10 cellular contexts compared by ENCODE assay signal in genomic region chr17:7232114-7232513, GRCh38. TPM values are rescaled to one million over a fixed set of nuclear protein-coding genes. Genes with fewer than 3 reads are reported as not detected.
A peak's percentile ranks its signal among the peaks of the same experiment; 100 is the strongest.
DNase-seq lines count a peak whose midpoint lies in the region; ATAC-seq and TF ChIP-seq lines count a peak whose summit lies in the region.
"Had no signal": no experiment of that assay in that cellular context is flagged by ENCODE, and none has a peak within 500 bp of the region (broad histone marks: within the 10 kb centered on the region; RNA-seq: fewer than 3 reads in every experiment).

No MANE protein-coding gene starts in this region.

- H3K27me3 Mint-ChIP-seq in activated CD8-positive, alpha-beta memory T cell treated with anti-CD3 and anti-CD28 coated beads, Interleukin-2, amount 10 ng/mL, durations not matched to agents 7 days and 5 days = no peaks in the 10 kb centered on the region
- no peaks in the 10 kb centered on the region for H3K27me3 Mint-ChIP-seq in T-helper 17 cell

- peak overlapping the region; percentile 11 for H3K4me3 ChIP-seq in fibroblast of mammary gland (ENCODE audit: control insufficient read depth, low read depth, low read length)
- H3K4me3 ChIP-seq in skeletal muscle satellite cell (ENCODE audit: low read length) = peak overlapping the region; percentile 26
- H3K4me3 ChIP-seq in Peyer's patch = no peak overlapping the region

- H3K9ac ChIP-seq in skeletal muscle satellite cell (ENCODE audit: low read depth, low read length) = no peak overlapping the region

- no peaks in the 10 kb centered on the region for H3K9me3 Mint-ChIP-seq in activated CD8-positive, alpha-beta memory T cell treated with anti-CD3 and anti-CD28 coated beads, Interleukin-2, amount 10 ng/mL, durations not matched to agents 7 days and 5 days (ENCODE audit: low read depth)

- peaks cover 40% of the 10 kb centered on the region for H3K36me3 Mint-ChIP-seq in activated CD8-positive, alpha-beta memory T cell treated with anti-CD3 and anti-CD28 coated beads, Interleukin-2, amount 10 ng/mL, durations not matched to agents 7 days and 5 days
- peaks cover 8% of the 10 kb centered on the region for H3K36me3 Mint-ChIP-seq in T-helper 17 cell (ENCODE audit: low read depth)

- H3K9me3 ChIP-seq in T-helper 17 cell (ENCODE audit: control insufficient read depth, low read length, poor library complexity, severe bottlenecking) = no peaks in the 10 kb centered on the region
- H3K9me3 ChIP-seq in skeletal muscle satellite cell (replicated peaks; ENCODE audit: low read length) = no peaks in the 10 kb centered on the region
- H3K9me3 ChIP-seq in Peyer's patch = no peaks in the 10 kb centered on the region
- H3K9me3 ChIP-seq: gastroesophageal sphincter, MG63 had no signal

- H3K4me2 ChIP-seq in skeletal muscle satellite cell (ENCODE audit: low read length) = peak overlapping the region; percentile 84

- CTCF ChIA-PET in activated CD8-positive, alpha-beta memory T cell treated with anti-CD3 and anti-CD28 coated beads, Interleukin-2, amount 10 ng/mL, durations not matched to agents 7 days and 5 days (lab: Charles Lee) = interaction anchor here (1.1 to 2.0 kb wide), 2 partner anchors 11 to 13 kb away, joined by 3 to 11 read pairs; partner anchors contain the start of genes ACADVL and DLG4

- H3K4me1 ChIP-seq in skeletal muscle satellite cell (ENCODE audit: control insufficient read depth, insufficient read depth, low read length) = peaks cover 40% of the 10 kb centered on the region
- H3K4me1 ChIP-seq in Peyer's patch = peaks cover 0 to 36% (median 11%) of the 10 kb centered on the region in 4 donors

- H3K4me1 Mint-ChIP-seq in activated CD8-positive, alpha-beta memory T cell treated with anti-CD3 and anti-CD28 coated beads, Interleukin-2, amount 10 ng/mL, durations not matched to agents 7 days and 5 days = peaks cover 43% of the 10 kb centered on the region
- H3K4me1 Mint-ChIP-seq in T-helper 17 cell = peaks cover 39% of the 10 kb centered on the region

- H3K36me3 ChIP-seq in skeletal muscle satellite cell (ENCODE audit: insufficient read depth, low read length) (peaks cover 61% of the 10 kb centered on the region), Peyer's patch (peaks cover 0 to 54% (median 0%) of the 10 kb centered on the region in 3 donors)

- H3K27ac ChIP-seq in Peyer's patch = no peak overlapping the region

- TF ChIP-seq CTCF in fibroblast of mammary gland (conservative IDR thresholded peaks at IDR 0.05; ENCODE audit: control insufficient read depth, insufficient read depth, low read depth, low read length) (no peak), Peyer's patch (IDR thresholded peaks at IDR 0.05) (no peak)

- no peak for DNase-seq in activated CD8-positive, alpha-beta memory T cell treated with anti-CD3 and anti-CD28 coated beads, Interleukin-2, amount 10 ng/mL, durations not matched to agents 7 days and 5 days
- no peak for DNase-seq in activated CD8-positive, alpha-beta memory T cell treated with anti-CD3 and anti-CD28 coated beads, Interleukin-2, amount 50 U/mL, for 48 hours
- DNase-seq in T-helper 17 cell (no peak), fibroblast of mammary gland (ENCODE audit: low read depth) (no peak), NCI-H1048 (lab: John Stamatoyannopoulos, UW) (no peak), inferior parietal cortex (ENCODE audit: extremely low spot score) (no peak), Peyer's patch (no peak)
- DNase-seq: MG63 had no signal

- peak overlapping the region; percentile 22 for H3K4me3 Mint-ChIP-seq in activated CD8-positive, alpha-beta memory T cell treated with anti-CD3 and anti-CD28 coated beads, Interleukin-2, amount 10 ng/mL, durations not matched to agents 7 days and 5 days
- peak overlapping the region; percentile 41 for H3K4me3 Mint-ChIP-seq in T-helper 17 cell

- TF ChIP-seq POLR2A in Peyer's patch (IDR thresholded peaks at IDR 0.05) = no peak

- ATAC-seq in activated CD8-positive, alpha-beta memory T cell treated with anti-CD3 and anti-CD28 coated beads, Interleukin-2, amount 10 ng/mL, durations not matched to agents 7 days and 5 days = no peak
- no peak for ATAC-seq in T-helper 17 cell
- ATAC-seq: gastroesophageal sphincter had no signal

- H3K27me3 ChIP-seq in skeletal muscle satellite cell (ENCODE audit: control insufficient read depth, insufficient read depth, low read length) (no peaks in the 10 kb centered on the region), Peyer's patch (no peaks in the 10 kb centered on the region)
- H3K27me3 ChIP-seq: gastroesophageal sphincter, MG63 had no signal

- no peak overlapping the region for H3K27ac Mint-ChIP-seq in activated CD8-positive, alpha-beta memory T cell treated with anti-CD3 and anti-CD28 coated beads, Interleukin-2, amount 10 ng/mL, durations not matched to agents 7 days and 5 days
- H3K27ac Mint-ChIP-seq in T-helper 17 cell = no peak overlapping the region

RNA-seq across cellular contexts. Expression of gene DVL2, which starts 2.2 kb away (rescaled TPM):
- 10 to 100 TPM; 52.7 to 62.0 TPM for total RNA-seq in activated CD8-positive, alpha-beta memory T cell treated with anti-CD3 and anti-CD28 coated beads, Interleukin-2, amount 10 ng/mL, durations not matched to agents 7 days and 5 days
- total RNA-seq in T-helper 17 cell (10 to 100 TPM; 37.0 to 46.9 TPM), Peyer's patch (10 to 100 TPM; 42.1 to 61.9 (median 50.1) TPM)
- total RNA-seq in skeletal muscle satellite cell (2012; rRNA removed) = 34.5 and 67.7 TPM in 2 replicates

RNA-seq across cellular contexts. Expression of gene PHF23, which starts 7.1 kb away (rescaled TPM):
- 10 to 100 TPM; 42.1 to 53.2 TPM for total RNA-seq in activated CD8-positive, alpha-beta memory T cell treated with anti-CD3 and anti-CD28 coated beads, Interleukin-2, amount 10 ng/mL, durations not matched to agents 7 days and 5 days
- 10 to 100 TPM; 19.2 to 23.2 TPM for total RNA-seq in T-helper 17 cell
- total RNA-seq in skeletal muscle satellite cell (2012; rRNA removed) = 37.0 and 46.1 TPM in 2 replicates
- total RNA-seq in Peyer's patch = 10 to 100 TPM; 22.2 to 38.8 (median 35.1) TPM

RNA-seq across cellular contexts. Expression of gene GABARAP, which starts 10.1 kb away (rescaled TPM):
- total RNA-seq in activated CD8-positive, alpha-beta memory T cell treated with anti-CD3 and anti-CD28 coated beads, Interleukin-2, amount 10 ng/mL, durations not matched to agents 7 days and 5 days = 100 to 1,000 TPM; 207 to 231 TPM
- total RNA-seq in T-helper 17 cell = 100 to 1,000 TPM; 212 to 247 TPM
- total RNA-seq in skeletal muscle satellite cell (2012; rRNA removed) = 146 and 224 TPM in 2 replicates
- total RNA-seq in Peyer's patch = 100 to 1,000 TPM; 288 to 521 (median 367) TPM

RNA-seq across cellular contexts. Expression of gene ACADVL, which starts 12.4 kb away (rescaled TPM):
- 100 to 1,000 TPM; 411 to 423 TPM for total RNA-seq in activated CD8-positive, alpha-beta memory T cell treated with anti-CD3 and anti-CD28 coated beads, Interleukin-2, amount 10 ng/mL, durations not matched to agents 7 days and 5 days
- 100 to 1,000 TPM; 268 to 279 TPM for total RNA-seq in T-helper 17 cell
- 154 and 198 TPM in 2 replicates for total RNA-seq in skeletal muscle satellite cell (2012; rRNA removed)
- total RNA-seq in Peyer's patch = 1,000 to 10,000 TPM; 1,292 to 4,167 (median 1,553) TPM

RNA-seq across cellular contexts. Expression of gene DLG4, which starts 12.5 kb away (rescaled TPM):
- total RNA-seq in activated CD8-positive, alpha-beta memory T cell treated with anti-CD3 and anti-CD28 coated beads, Interleukin-2, amount 10 ng/mL, durations not matched to agents 7 days and 5 days = 1 to 10 TPM; 4.9 to 5.3 TPM
- total RNA-seq in T-helper 17 cell (10 to 100 TPM in 1 of 2 donors, 1 to 10 TPM in 1; 9.8 to 16.1 TPM), Peyer's patch (10 to 100 TPM in 2 of 4 donors, 1 to 10 TPM in 2; 2.6 to 15.7 (median 9.4) TPM)
- 10.1 and 11.6 TPM in 2 replicates for total RNA-seq in skeletal muscle satellite cell (2012; rRNA removed)

Comparison
In these comparisons a context has a peak if more than half of its experiments do, and no peak if none do; other contexts are left out.
1. H3K4me3 ChIP-seq: peak in fibroblast of mammary gland (single experiment) and skeletal muscle satellite cell (single experiment); none in Peyer's patch (0 of 4).